In the genomic region with DNA sequence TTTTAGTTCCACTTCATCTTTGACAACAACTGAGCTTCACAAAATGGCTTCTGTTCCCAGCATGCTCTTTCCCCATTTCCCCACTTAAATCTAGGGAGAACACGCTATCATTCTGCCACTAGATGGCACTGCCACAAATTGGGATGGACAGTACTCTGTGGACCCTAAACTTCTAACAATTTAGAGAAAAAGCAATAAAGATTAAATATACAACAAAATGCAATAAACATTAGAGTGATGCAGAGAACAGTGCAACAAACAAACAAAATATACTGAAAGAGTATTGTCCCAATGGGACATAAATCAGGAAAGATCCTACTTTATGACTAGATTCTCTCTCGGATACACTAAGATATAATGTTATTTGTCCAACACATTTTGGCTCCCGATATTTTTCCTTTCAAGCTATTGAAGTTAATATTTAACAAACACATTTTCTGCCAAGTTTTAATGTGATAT, we compare ENCODE assay signal across 9 cellular contexts.
A peak's percentile ranks its signal among the peaks of the same experiment; 100 is the strongest.
DNase-seq lines count a peak whose midpoint lies in the region; ATAC-seq and TF ChIP-seq lines count a peak whose summit lies in the region.
"Had no signal": no experiment of that assay in that cellular context is flagged by ENCODE, and none has a peak within 500 bp of the region (broad histone marks: within the 10 kb centered on the region; RNA-seq: fewer than 3 reads in every experiment).

No MANE protein-coding gene starts in this region.

- H3K27me3 ChIP-seq in HL-60 (ENCODE audit: insufficient read depth, poor library complexity, severe bottlenecking) (no peaks in the 10 kb centered on the region), parathyroid adenoma (ENCODE audit: control insufficient read depth, insufficient read depth, low read length) (no peaks in the 10 kb centered on the region)
- H3K27me3 ChIP-seq: neutrophil had no signal

- no peak overlapping the region for H3K4me2 ChIP-seq in parathyroid adenoma (ENCODE audit: low read length)

- peak; percentile 46 for TF ChIP-seq CTCF in HL-60 (IDR thresholded peaks at IDR 0.05; ENCODE audit: insufficient read depth, low read length)
- TF ChIP-seq CTCF in parathyroid adenoma (IDR thresholded peaks at IDR 0.05) = peak; percentile 18

- DNase-seq in AG08395 (ENCODE audit: low spot score) (peak; percentile 71), GM03348 (ENCODE audit: low spot score) (peak; percentile 59), HL-60 (ENCODE audit: low read depth in 1 of 2, low spot score in 1 of 2) (peak; percentile 10 to 23)

- H3K4me1 ChIP-seq in parathyroid adenoma = no peaks in the 10 kb centered on the region

- peak; percentile 85 for ATAC-seq in SK-N-SH treated with all-trans-retinoic acid at 6 μM for 48 hours
- ATAC-seq in esophagus mucosa = peak; percentile 25
- no peak for ATAC-seq in GM21447 (IDR thresholded peaks at IDR 0.05; ENCODE audit: unreplicated experiment)
- ATAC-seq in HG03457 (IDR thresholded peaks at IDR 0.05; ENCODE audit: unreplicated experiment) = no peak

- H3K27ac ChIP-seq in HL-60 (replicated peaks) (no peak overlapping the region), parathyroid adenoma (no peak overlapping the region)
- H3K27ac ChIP-seq: neutrophil had no signal

- H3K79me2 ChIP-seq in parathyroid adenoma = no peaks in the 10 kb centered on the region

- H2AFZ ChIP-seq in parathyroid adenoma = peak overlapping the region; percentile 53

- H3K9me3 ChIP-seq in parathyroid adenoma (ENCODE audit: control insufficient read depth, low read length) = no peaks in the 10 kb centered on the region
- H3K9me3 ChIP-seq: neutrophil had no signal

- no peaks in the 10 kb centered on the region for H3K36me3 ChIP-seq in parathyroid adenoma (ENCODE audit: control insufficient read depth, insufficient read depth, low read length)
- H3K36me3 ChIP-seq: neutrophil had no signal

- H3K4me3 ChIP-seq in HL-60 (replicated peaks; ENCODE audit: insufficient read depth, low read length) = no peak overlapping the region
- no peak overlapping the region for H3K4me3 ChIP-seq in parathyroid adenoma (ENCODE audit: low read depth, low read length)

- no peak overlapping the region for H3K9ac ChIP-seq in parathyroid adenoma

TF ChIP-seq in SK-N-SH treated with all-trans-retinoic acid at 6 μM for 48 hours, 23 proteins besides CTCF, POLR2A, EP300 and RAD21:
- TF ChIP-seq GLIS3 (CRISPR knock-in tag; IDR thresholded peaks at IDR 0.05) (no peak), CSDC2 (CRISPR knock-in tag; IDR thresholded peaks at IDR 0.05) (0 out of 2 replicates have a peak, but pooled peaks have one; percentile 49)

Comparison
In these comparisons a context has a peak if more than half of its experiments do, and no peak if none do; other contexts are left out.
1. DNase-seq: peak in every context shown above with its lines; median percentile 71 in AG08395; 59 in GM03348; 16 in HL-60.
2. ATAC-seq: peak in SK-N-SH treated with all-trans-retinoic acid at 6 μM for 48 hours (single experiment) and esophagus mucosa (single experiment); none in GM21447 (single experiment) and HG03457 (single experiment).